In genomic region chr11:106082096-106082495, GRCh38 we compare ENCODE assay signal across 16 cellular contexts.
"Had no signal": no experiment of that assay in that cellular context is flagged by ENCODE, and none has a peak within 500 bp of the region (broad histone marks: within the 10 kb centered on the region; RNA-seq: fewer than 3 reads in every experiment).

No MANE protein-coding gene starts in this region.

- H3K27me3 Mint-ChIP-seq: central memory CD8-positive, alpha-beta T cell; stimulated activated naive B cell treated with anti-CD40 and anti-IgM and Interleukin-4, amounts not matched to agents 10 μg/mL and 1 μg/mL and 100 μg/mL, for 72 hours; T-cell had no signal

- ATAC-seq: heart left ventricle; stimulated activated naive B cell treated with anti-CD40 and anti-IgM and Interleukin-4, amounts not matched to agents 10 μg/mL and 1 μg/mL and 100 μg/mL, for 72 hours; T-cell had no signal

- H3K27ac Mint-ChIP-seq: stimulated activated naive B cell treated with anti-CD40 and anti-IgM and Interleukin-4, amounts not matched to agents 10 μg/mL and 1 μg/mL and 100 μg/mL, for 72 hours; T-cell had no signal

- H3K4me3 Mint-ChIP-seq: central memory CD8-positive, alpha-beta T cell; immature natural killer cell; stimulated activated naive B cell treated with anti-CD40 and anti-IgM and Interleukin-4, amounts not matched to agents 10 μg/mL and 1 μg/mL and 100 μg/mL, for 72 hours had no signal

- DNase-seq: activated CD4-positive, alpha-beta T cell treated with anti-CD3 and anti-CD28 coated beads, Interleukin-2, amount 50 U/mL, for 48 hours; activated naive CD4-positive, alpha-beta T cell treated with anti-CD3 and anti-CD28 coated beads, Interleukin-2, amount 50 U/mL, for 16 hours; activated T-cell treated with anti-CD3 and anti-CD28 coated beads, Interleukin-2, amount 50 U/mL, for 1 hour; brain microvascular endothelial cell; cortex of kidney; effector CD8-positive, alpha-beta T cell; foreskin melanocyte; heart left ventricle; immature natural killer cell; mesendoderm; retina; stimulated activated CD4-positive, alpha-beta T cell treated with anti-CD3 and anti-CD28 coated beads, Interleukin-2, amount 100 ng/mL, for 48 hours; stimulated activated naive B cell treated with anti-CD40 and anti-IgM and Interleukin-4, amounts not matched to agents 10 μg/mL and 1 μg/mL and 100 μg/mL, for 72 hours; T-cell; transverse colon had no signal

- H3K9me3 Mint-ChIP-seq: central memory CD8-positive, alpha-beta T cell; immature natural killer cell; stimulated activated naive B cell treated with anti-CD40 and anti-IgM and Interleukin-4, amounts not matched to agents 10 μg/mL and 1 μg/mL and 100 μg/mL, for 72 hours; T-cell had no signal
